ENCODE assay signal across 8 cellular contexts in the genomic region with DNA sequence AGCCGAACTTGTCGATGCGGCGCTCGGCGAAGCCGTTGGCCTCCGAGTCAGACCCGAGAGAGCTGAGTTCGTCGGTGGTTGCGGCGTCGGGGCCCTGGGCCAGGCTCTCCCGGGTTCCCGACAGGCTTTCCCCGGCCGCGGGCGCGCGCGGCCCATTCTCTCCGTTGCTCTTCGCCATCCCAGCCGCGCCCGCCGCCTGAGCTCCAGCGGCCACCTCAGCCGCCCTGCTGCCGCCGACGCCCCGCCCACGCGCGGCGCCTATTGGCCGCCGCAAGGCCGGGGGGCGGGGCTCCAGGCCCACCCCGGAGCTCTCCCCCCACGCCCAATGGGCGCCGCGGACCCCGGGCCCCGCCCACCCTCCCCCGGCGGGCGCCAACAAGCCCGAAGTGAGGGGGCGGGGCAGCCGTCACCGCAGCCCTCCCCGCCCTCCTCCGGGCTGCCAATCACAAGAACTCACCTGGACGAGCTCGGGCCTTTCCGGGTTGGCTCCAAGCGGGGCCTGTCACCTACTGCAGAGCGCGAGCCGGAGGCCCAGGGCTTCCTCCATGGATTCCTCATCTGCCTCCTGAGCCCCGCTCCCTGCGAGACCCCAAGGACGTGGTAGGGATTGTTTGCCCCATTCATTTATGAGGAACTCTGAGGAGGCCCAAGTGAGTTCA. TPM values are rescaled to one million over a fixed set of nuclear protein-coding genes. Genes with fewer than 3 reads are reported as not detected.
A peak's percentile ranks its signal among the peaks of the same experiment; 100 is the strongest.
DNase-seq lines count a peak whose midpoint lies in the region; ATAC-seq, FAIRE-seq and TF ChIP-seq lines count a peak whose summit lies in the region.

A gene with protein sequence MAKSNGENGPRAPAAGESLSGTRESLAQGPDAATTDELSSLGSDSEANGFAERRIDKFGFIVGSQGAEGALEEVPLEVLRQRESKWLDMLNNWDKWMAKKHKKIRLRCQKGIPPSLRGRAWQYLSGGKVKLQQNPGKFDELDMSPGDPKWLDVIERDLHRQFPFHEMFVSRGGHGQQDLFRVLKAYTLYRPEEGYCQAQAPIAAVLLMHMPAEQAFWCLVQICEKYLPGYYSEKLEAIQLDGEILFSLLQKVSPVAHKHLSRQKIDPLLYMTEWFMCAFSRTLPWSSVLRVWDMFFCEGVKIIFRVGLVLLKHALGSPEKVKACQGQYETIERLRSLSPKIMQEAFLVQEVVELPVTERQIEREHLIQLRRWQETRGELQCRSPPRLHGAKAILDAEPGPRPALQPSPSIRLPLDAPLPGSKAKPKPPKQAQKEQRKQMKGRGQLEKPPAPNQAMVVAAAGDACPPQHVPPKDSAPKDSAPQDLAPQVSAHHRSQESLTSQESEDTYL (minus strand): TSS at position 238 of the 659 bp plus-strand sequence. CDS start 60 bp downstream, at position 178.

- 0 out of 2 replicates have a peak within 1 kb of the TSS, but pooled peaks have one; percentile 35 for H2BK5ac ChIP-seq in H1 (ENCODE audit: low read depth, low read length)

- no peaks in the 10 kb centered on the region for H3K9me3 ChIP-seq in H1 (ENCODE audit: insufficient read depth in 2 of 2, low read depth in 1 of 2, low read length in 1 of 2)

- CTCF ChIA-PET in H1 (lab: Charles Lee; ENCODE audit: partially characterized antibody), result interaction anchor here (0.6 to 20.1 kb wide), 12 partner anchors 9 to 250 kb away, joined by 3 to 203 read pairs (median 4); a partner anchor contains a TSS

- peaks cover 7% of the 10 kb centered on the region for H3K36me3 Mint-ChIP-seq in memory B cell

- H3K4me2 ChIP-seq in H1 (ENCODE audit: insufficient read depth in 1 of 2, low read depth in 2 of 2, low read length in 2 of 2), result peak within 1 kb of the TSS; percentile 57 to 91

- H3K79me2 ChIP-seq in H1 (ENCODE audit: control insufficient read depth in 1 of 2, insufficient read depth in 2 of 2, low read length in 2 of 2), result no peaks in the 10 kb centered on the region

- no peak for FAIRE-seq in H1 (lab: Jason Lieb, UNC)

- H4K5ac ChIP-seq in H1 (ENCODE audit: insufficient read length, low read depth, low read length), result no peak within 1 kb of the TSS

- no peak within 1 kb of the TSS for H3K56ac ChIP-seq in H1 (replicated peaks; ENCODE audit: insufficient read length, low read depth, low read length)

- no peak for TF ChIP-seq EP300 in H1 (IDR thresholded peaks at IDR 0.05; ENCODE audit: borderline replicate concordance in 1 of 2, low read depth in 2 of 2, low read length in 2 of 2)

- peaks cover 0 to 10% (median 3%) of the 10 kb centered on the region in 4 experiments; a peak in 2 of 8 replicates for H3K36me3 ChIP-seq in H1 (ENCODE audit: control insufficient read depth in 2 of 4, insufficient read depth in 4 of 4, low read length in 3 of 4)

- no peak within 1 kb of the TSS for H3K23ac ChIP-seq in H1 (ENCODE audit: insufficient read length)

- no peaks in the 10 kb centered on the region for H3K27me3 Mint-ChIP-seq in memory B cell

- H2BK20ac ChIP-seq in H1 (ENCODE audit: low read length), result 0 out of 2 replicates have a peak within 1 kb of the TSS, but pooled peaks have one; percentile 1

- 4% methylated on average over 23 of the region's 69 CpGs; no CpG with 5 or more reads in 1 of the 2 experiments for WGBS in H1 (ENCODE audit: extremely low coverage in 1 of 2, insufficient coverage in 1 of 2, insufficient read length in 1 of 2, insufficient replicate concordance in 2 of 2, low coverage in 1 of 2, low lambda C conversion rate in 2 of 2, missing lambda C conversion rate in 1 of 2), 2 experiments

- peak within 1 kb of the TSS in 3 of 4 experiments; percentile 15 to 68 (median 51); a peak in 3 of 7 replicates for H3K9ac ChIP-seq in H1 (replicated peaks in 1 of 4; ENCODE audit: extremely low read depth in 1 of 4, low read depth in 3 of 4, low read length in 3 of 4)

- H3K4me1 Mint-ChIP-seq in memory B cell, result peaks cover 34% of the 10 kb centered on the region

- peak within 1 kb of the TSS; percentile 5; the same call in 1 of the 2 replicates for H3K27ac ChIP-seq in H1 (ENCODE audit: low read depth, low read length)

- TF ChIP-seq CTCF in H1 (IDR thresholded peaks at IDR 0.05; ENCODE audit: control extremely low read depth in 1 of 3, insufficient read depth in 1 of 3, low read depth in 1 of 3, low read length in 3 of 3), result no peak; a peak in 1 of 4 replicates

- no peak within 1 kb of the TSS for H2AK5ac ChIP-seq in H1 (ENCODE audit: low read depth, low read length)

- H3K4me3 ChIP-seq in H1 (ENCODE audit: extremely low read depth in 1 of 4, insufficient read depth in 2 of 4, low read depth in 3 of 4, low read length in 4 of 4), result peak within 1 kb of the TSS; percentile 71 to 99 (median 75)

- 0 out of 2 replicates have a peak within 1 kb of the TSS, but pooled peaks have one; percentile 29 for H2BK15ac ChIP-seq in H1 (ENCODE audit: low read length)

- H3K27ac Mint-ChIP-seq in memory B cell, result peak within 1 kb of the TSS; percentile 90

- peak within 1 kb of the TSS; percentile 77 for H4K8ac ChIP-seq in H1 (ENCODE audit: extremely low read depth, insufficient read depth, low read length)

- H3K4me1 ChIP-seq in H1 (replicated peaks in 1 of 4; ENCODE audit: control insufficient read depth in 3 of 4, insufficient read depth in 4 of 4, low read length in 3 of 4), result peaks cover 0 to 14% (median 7%) of the 10 kb centered on the region in 4 experiments; a peak in 6 of 7 replicates

- H2AFZ ChIP-seq in H1 (ENCODE audit: low read length), result peak within 1 kb of the TSS; percentile 90

- H3K4ac ChIP-seq in H1 (replicated peaks; ENCODE audit: insufficient read length, low read depth, low read length), result peak within 1 kb of the TSS; percentile 45

- peak; percentile 89 for ATAC-seq in GM21360 (IDR thresholded peaks at IDR 0.05; ENCODE audit: unreplicated experiment)
- peak; percentile 89 for ATAC-seq in memory B cell (ENCODE audit: low read depth)

- H2BK12ac ChIP-seq in H1 (ENCODE audit: low read depth, low read length), result no peak within 1 kb of the TSS

- peak within 1 kb of the TSS; percentile 90 for H3K4me3 Mint-ChIP-seq in memory B cell

- no peak within 1 kb of the TSS for H2BK120ac ChIP-seq in H1 (replicated peaks; ENCODE audit: low read depth, low read length)

- H3K27me3 ChIP-seq in H1 (replicated peaks in 1 of 4; ENCODE audit: control insufficient read depth in 3 of 4, extremely low read depth in 1 of 4, insufficient read depth in 3 of 4, low read length in 3 of 4), result no peaks in the 10 kb centered on the region

- POLR2A ChIA-PET in H1 (lab: Charles Lee; ENCODE audit: partially characterized antibody), result interaction anchor here (0.6 to 3.2 kb wide), 6 partner anchors 9 to 98 kb away, joined by 3 to 28 read pairs (median 4); a partner anchor contains a TSS

- DNase-seq in COLO668 (lab: John Stamatoyannopoulos, UW; ENCODE audit: unreplicated experiment), result peak; percentile 99
- DNase-seq in HT1080 (ENCODE audit: low read depth), result peak; percentile 79
- DNase-seq in NK-92 treated with Interleukin-12 subunit alpha and Interleukin-12 subunit beta, amount 100 ng/mL, for 24 hours (lab: John Stamatoyannopoulos, UW), result peak; percentile 83
- DNase-seq in activated CD8-positive, alpha-beta memory T cell treated with anti-CD3 and anti-CD28 coated beads for 48 hours (ENCODE audit: low read depth in 2 of 3, low spot score in 2 of 3), result peak; percentile 66 to 90 (median 79)
- peak; percentile 90 to 92 for DNase-seq in H1 (ENCODE audit: low read depth in 1 of 2, low spot score in 2 of 2)
- peak; percentile 77 to 91 for DNase-seq in memory B cell (ENCODE audit: low spot score in 2 of 2)
- DNase-seq in stimulated activated CD8-positive, alpha-beta memory T cell treated with anti-CD3 and anti-CD28 coated beads, Interleukin-12 subunit alpha, Interleukin-12 subunit beta, amount 100 ng/mL, for 1 hour (ENCODE audit: low read depth), result peak; percentile 79

- no peaks in the 10 kb centered on the region for H3K9me3 Mint-ChIP-seq in memory B cell

- no peak within 1 kb of the TSS for H4K91ac ChIP-seq in H1 (replicated peaks; ENCODE audit: insufficient read length, low read length)

- peaks cover 4% of the 10 kb centered on the region for H3K23me2 ChIP-seq in H1 (ENCODE audit: low read depth, low read length)

- no peak for TF ChIP-seq RAD21 in H1 (IDR thresholded peaks at IDR 0.05 in 1 of 2, conservative IDR thresholded peaks at IDR 0.05 in 1 of 2; ENCODE audit: low read depth in 2 of 2, low read length in 2 of 2)

- H4K20me1 ChIP-seq in H1 (replicated peaks in 1 of 2; ENCODE audit: control insufficient read depth in 1 of 2, insufficient read depth in 2 of 2, low read length in 2 of 2), result peaks cover 0 to 7% of the 10 kb centered on the region in 2 experiments

- H3K79me1 ChIP-seq in H1 (ENCODE audit: low read depth, low read length), result no peaks in the 10 kb centered on the region; the same call in none of the 2 replicates

- no peak within 1 kb of the TSS; the same call in none of the 2 replicates for H3K18ac ChIP-seq in H1 (ENCODE audit: extremely low read depth, low read length)

- 0 out of 3 replicates have a peak, but pooled peaks of 1 of the 2 experiments have one; percentile 31 for TF ChIP-seq POLR2A in H1 (IDR thresholded peaks at IDR 0.05; ENCODE audit: control extremely low read depth in 1 of 2, low read depth in 2 of 2, low read length in 2 of 2)

- H3K14ac ChIP-seq in H1 (ENCODE audit: insufficient read length), result no peak within 1 kb of the TSS

TF ChIP-seq in H1, 55 proteins besides CTCF, POLR2A, EP300 and RAD21 (continues in another document):
- 0 out of 2 replicates have a peak, but pooled peaks have one; percentile 8 for TF ChIP-seq SP1 (IDR thresholded peaks at IDR 0.05; ENCODE audit: low read depth, low read length)
- TF ChIP-seq ASH2L (IDR thresholded peaks at IDR 0.05; ENCODE audit: low read length), result peak; percentile 50
- peak; percentile 65 for TF ChIP-seq PHF8 (conservative IDR thresholded peaks at IDR 0.05; ENCODE audit: low read depth, low read length)
- no peak; the same call in 1 of the 2 replicates for TF ChIP-seq TAF1 (IDR thresholded peaks at IDR 0.05; ENCODE audit: low read depth, low read length)
- TF ChIP-seq RBBP5 (IDR thresholded peaks at IDR 0.05; ENCODE audit: borderline replicate concordance, low read depth, low read length), result 0 out of 2 replicates have a peak, but pooled peaks have one; percentile 71
- TF ChIP-seq EGR1 (IDR thresholded peaks at IDR 0.05; ENCODE audit: borderline replicate concordance, low read depth, low read length), result peak; percentile 75; the same call in 1 of the 2 replicates

RNA-seq across cellular contexts. Expression of the gene that starts here (rescaled TPM):
- 11.1 and 12.9 TPM in 2 replicates for total RNA-seq in HT1080 (2014; rRNA removed; shearing (Covaris generic))
- polyA plus RNA-seq in HT1080 (2015; cell fraction: cytosol; rRNA removed), result 10.1 and 13.4 TPM in 2 replicates
- 21.7 and 25.2 TPM in 2 replicates for polyA plus RNA-seq in HT1080 (2015; cell fraction: nucleus; rRNA removed)
- total RNA-seq in H1 (2021; fragmentation: NEBNext Ultra II Directional; extraction: Animal tissue kit (Norgen Biotek cat#: 25700)), result 5.4 and 6.5 TPM in 2 replicates
- polyA plus RNA-seq in H1 (2011; rRNA removed), result 7.0 and 11.3 TPM in 2 replicates
- polyA plus RNA-seq in H1 (2011; cell fraction: cytosol; rRNA removed), result 7.8 TPM
- polyA plus RNA-seq in H1 (2011; cell fraction: nucleus; rRNA removed), result 14.8 TPM
- polyA plus RNA-seq in H1 (2012, experiment 1 of 2), result 4.7 to 6.8 TPM (median 5.5 TPM) in 4 replicates
- polyA plus RNA-seq in H1 (2012, experiment 2 of 2), result 7.3 TPM
- 3.7 TPM for polyA plus RNA-seq in H1 (2013, experiment 1 of 2)
- 3.1 TPM for polyA plus RNA-seq in H1 (2013, experiment 2 of 2)
- polyA minus RNA-seq in H1 (2011; rRNA and poly(A)+ RNA removed), result 5.0 and 6.8 TPM in 2 replicates
- 3.7 TPM for polyA minus RNA-seq in H1 (2011; cell fraction: cytosol; rRNA and poly(A)+ RNA removed)
- 7.8 TPM for polyA minus RNA-seq in H1 (2011; cell fraction: nucleus; rRNA and poly(A)+ RNA removed)

Comparison
In these comparisons a context has a peak if more than half of its experiments do, and no peak if none do; other contexts are left out.
1. Peak in every context shown above with its lines: DNase-seq, ATAC-seq, H3K4me3 ChIP-seq and H3K27ac ChIP-seq.